ENCODE assay signal across 18 cellular contexts in genomic region chr3:186986406-186986805, GRCh38. TPM values are rescaled to one million over a fixed set of nuclear protein-coding genes. Genes with fewer than 3 reads are reported as not detected.
DNase-seq lines count a peak whose midpoint lies in the region; ATAC-seq and TF ChIP-seq lines count a peak whose summit lies in the region.
"Had no signal": no experiment of that assay in that cellular context is flagged by ENCODE, and none has a peak within 500 bp of the region (broad histone marks: within the 10 kb centered on the region; RNA-seq: fewer than 3 reads in every experiment).

No MANE protein-coding gene starts in this region.

- H3K79me2 ChIP-seq in OCI-LY1 (ENCODE audit: insufficient read depth, low read length) (no peaks in the 10 kb centered on the region), PC-9 (ENCODE audit: low read depth) (no peaks in the 10 kb centered on the region)

- peak overlapping the region; percentile 31 for H3K4me3 ChIP-seq in OCI-LY1 (ENCODE audit: low read depth, low read length, poor library complexity, severe bottlenecking)
- no peak overlapping the region for H3K4me3 ChIP-seq in PC-9
- H3K4me3 ChIP-seq: A549, skin epidermis had no signal

- H3K4me3 Mint-ChIP-seq in activated T-cell treated with anti-CD3 and anti-CD28 coated beads, Interleukin-2, amount 50 U/mL, for 24 hours = no peak overlapping the region
- no peak overlapping the region for H3K4me3 Mint-ChIP-seq in effector memory CD8-positive, alpha-beta T cell
- H3K4me3 Mint-ChIP-seq in stimulated activated memory B cell treated with anti-CD40 and anti-IgM and Interleukin-4, amounts not matched to agents 10 μg/mL and 1 μg/mL and 100 μg/mL, for 72 hours = peak overlapping the region; percentile 61

- TF ChIP-seq CTCF in OCI-LY1 (IDR thresholded peaks at IDR 0.05; ENCODE audit: low read length) = no peak
- no peak for TF ChIP-seq CTCF in PC-9 (conservative IDR thresholded peaks at IDR 0.05)

- H3K4me1 Mint-ChIP-seq in activated T-cell treated with anti-CD3 and anti-CD28 coated beads, Interleukin-2, amount 50 U/mL, for 24 hours (ENCODE audit: low read depth) = peaks cover 48% of the 10 kb centered on the region
- peaks cover 35 to 51% of the 10 kb centered on the region in 2 donors for H3K4me1 Mint-ChIP-seq in effector memory CD8-positive, alpha-beta T cell (ENCODE audit: low read depth in 2 of 2)
- H3K4me1 Mint-ChIP-seq in stimulated activated memory B cell treated with anti-CD40 and anti-IgM and Interleukin-4, amounts not matched to agents 10 μg/mL and 1 μg/mL and 100 μg/mL, for 72 hours = peaks cover 89% of the 10 kb centered on the region

- H3K9ac ChIP-seq in OCI-LY1 (ENCODE audit: low read length) = peak overlapping the region; percentile 38; the same call in 1 of the 2 replicates

- peak overlapping the region; percentile 13 for H3K27ac Mint-ChIP-seq in activated T-cell treated with anti-CD3 and anti-CD28 coated beads, Interleukin-2, amount 50 U/mL, for 24 hours
- peak overlapping the region; percentile 72 to 78 for H3K27ac Mint-ChIP-seq in effector memory CD8-positive, alpha-beta T cell
- peak overlapping the region; percentile 96 for H3K27ac Mint-ChIP-seq in stimulated activated memory B cell treated with anti-CD40 and anti-IgM and Interleukin-4, amounts not matched to agents 10 μg/mL and 1 μg/mL and 100 μg/mL, for 72 hours

- H3K27ac ChIP-seq in OCI-LY1 (ENCODE audit: low read depth, low read length, poor library complexity, severe bottlenecking) = peak overlapping the region; percentile 98
- H3K27ac ChIP-seq in PC-9 = no peak overlapping the region
- H3K27ac ChIP-seq: A549, brain microvascular endothelial cell had no signal

- H3K9me3 Mint-ChIP-seq in activated T-cell treated with anti-CD3 and anti-CD28 coated beads, Interleukin-2, amount 50 U/mL, for 24 hours = no peaks in the 10 kb centered on the region
- H3K9me3 Mint-ChIP-seq in effector memory CD8-positive, alpha-beta T cell = no peaks in the 10 kb centered on the region
- no peaks in the 10 kb centered on the region for H3K9me3 Mint-ChIP-seq in stimulated activated memory B cell treated with anti-CD40 and anti-IgM and Interleukin-4, amounts not matched to agents 10 μg/mL and 1 μg/mL and 100 μg/mL, for 72 hours
- H3K9me3 Mint-ChIP-seq: naive thymus-derived CD8-positive, alpha-beta T cell had no signal

- H4K20me1 ChIP-seq in OCI-LY1 (ENCODE audit: insufficient read depth, low read length) (no peaks in the 10 kb centered on the region), PC-9 (ENCODE audit: insufficient read depth) (no peaks in the 10 kb centered on the region)

- H3K9me3 ChIP-seq in OCI-LY1 (ENCODE audit: low read length) = no peaks in the 10 kb centered on the region
- 0 out of 2 replicates have a peak, but pooled peaks cover 4% of the 10 kb centered on the region for H3K9me3 ChIP-seq in PC-9 (ENCODE audit: insufficient read depth, low read depth)
- H3K9me3 ChIP-seq: A549, thoracic aorta had no signal

- intact Hi-C loops in PC-9 (cut with micrococcal nuclease; ENCODE audit: unreplicated experiment) = no loop called here

- ATAC-seq in effector memory CD8-positive, alpha-beta T cell (replicated peaks) = no peak
- ATAC-seq in stimulated activated memory B cell treated with anti-CD40 and anti-IgM and Interleukin-4, amounts not matched to agents 10 μg/mL and 1 μg/mL and 100 μg/mL, for 72 hours = no peak
- ATAC-seq in HG03469 (IDR thresholded peaks at IDR 0.05; ENCODE audit: unreplicated experiment) = no peak
- ATAC-seq: A549; naive thymus-derived CD8-positive, alpha-beta T cell; SK-N-SH treated with all-trans-retinoic acid at 6 μM for 48 hours had no signal

- H3K4me2 ChIP-seq in OCI-LY1 (ENCODE audit: low read length) (peak overlapping the region; percentile 48), PC-9 (no peak overlapping the region)
- H3K4me2 ChIP-seq: A549 had no signal

- no peaks in the 10 kb centered on the region for H3K9me2 ChIP-seq in OCI-LY1 (ENCODE audit: low read depth, low read length)
- H3K9me2 ChIP-seq in PC-9 (ENCODE audit: insufficient read depth) = no peaks in the 10 kb centered on the region

- H3K36me3 ChIP-seq in OCI-LY1 (ENCODE audit: insufficient read depth, low read length) (peaks cover 57% of the 10 kb centered on the region), PC-9 (ENCODE audit: low read depth) (no peaks in the 10 kb centered on the region)
- H3K36me3 ChIP-seq: brain microvascular endothelial cell, thoracic aorta had no signal

- no TSS peak for BruUV-seq in PC-9 (replicated peaks; lab: Mats Ljungman, UMichigan)

- CTCF ChIA-PET in PC-9 (lab: Charles Lee) = interaction anchor here (1.0 kb wide), 1 partner anchor 137 kb away, joined by 3 read pairs; no protein-coding TSS in a partner anchor

- H2AFZ ChIP-seq in OCI-LY1 (ENCODE audit: low read length) = no peak overlapping the region
- no peak overlapping the region for H2AFZ ChIP-seq in PC-9

- no peaks in the 10 kb centered on the region for H3K27me3 Mint-ChIP-seq in activated T-cell treated with anti-CD3 and anti-CD28 coated beads, Interleukin-2, amount 50 U/mL, for 24 hours
- H3K27me3 Mint-ChIP-seq in effector memory CD8-positive, alpha-beta T cell = no peaks in the 10 kb centered on the region
- no peaks in the 10 kb centered on the region for H3K27me3 Mint-ChIP-seq in stimulated activated memory B cell treated with anti-CD40 and anti-IgM and Interleukin-4, amounts not matched to agents 10 μg/mL and 1 μg/mL and 100 μg/mL, for 72 hours
- H3K27me3 Mint-ChIP-seq: naive thymus-derived CD8-positive, alpha-beta T cell had no signal

- no peaks in the 10 kb centered on the region for H3K27me3 ChIP-seq in OCI-LY1 (ENCODE audit: insufficient read depth, low read length)
- H3K27me3 ChIP-seq in PC-9 (ENCODE audit: insufficient read depth, low read depth) = no peaks in the 10 kb centered on the region
- H3K27me3 ChIP-seq: brain microvascular endothelial cell had no signal

- H3K4me1 ChIP-seq in OCI-LY1 (ENCODE audit: insufficient read depth, low read length, severe bottlenecking) = peaks cover 65% of the 10 kb centered on the region
- H3K4me1 ChIP-seq in PC-9 (replicated peaks; ENCODE audit: insufficient read depth) = peaks cover 31% of the 10 kb centered on the region

- H3F3A ChIP-seq in OCI-LY1 (ENCODE audit: insufficient read depth, low read length) = peaks cover 14% of the 10 kb centered on the region; the same call in 1 of the 2 replicates
- H3F3A ChIP-seq in PC-9 (ENCODE audit: insufficient read depth, low read depth) = peaks cover 22% of the 10 kb centered on the region

- H3K36me3 Mint-ChIP-seq in activated T-cell treated with anti-CD3 and anti-CD28 coated beads, Interleukin-2, amount 50 U/mL, for 24 hours (ENCODE audit: low read depth) = peaks cover 74% of the 10 kb centered on the region
- peaks cover 44% of the 10 kb centered on the region for H3K36me3 Mint-ChIP-seq in effector memory CD8-positive, alpha-beta T cell (ENCODE audit: insufficient read depth)
- peaks cover 58% of the 10 kb centered on the region for H3K36me3 Mint-ChIP-seq in stimulated activated memory B cell treated with anti-CD40 and anti-IgM and Interleukin-4, amounts not matched to agents 10 μg/mL and 1 μg/mL and 100 μg/mL, for 72 hours

- POLR2A ChIA-PET in PC-9 (lab: Charles Lee; ENCODE audit: unreplicated experiment) = interaction anchor here (0.7 kb wide), 1 partner anchor 40 kb away, joined by 4 read pairs; no protein-coding TSS in a partner anchor

- no peak for DNase-seq in activated T-cell treated with anti-CD3 and anti-CD28 coated beads, Interleukin-2, amount 50 U/mL, for 24 hours
- DNase-seq in activated T-cell treated with anti-CD3 and anti-CD28 coated beads, Interleukin-2, amount 50 U/mL, for 1 hour = no peak
- no peak for DNase-seq in effector memory CD8-positive, alpha-beta T cell
- no peak for DNase-seq in PC-9
- no peak for DNase-seq in NCI-H748 (lab: John Stamatoyannopoulos, UW; ENCODE audit: unreplicated experiment)
- DNase-seq: activated CD4-positive, CD25-positive, alpha-beta regulatory T cell treated with anti-CD3 and anti-CD28 coated beads, Interleukin-2, amount 50 U/mL, for 72 hours; activated T-cell treated with anti-CD3 and anti-CD28 coated beads, Interleukin-2, amount 50 U/mL, for 48 hours; brain microvascular endothelial cell; naive thymus-derived CD8-positive, alpha-beta T cell; NCI-H187; NCI-H774 had no signal

RNA-seq across cellular contexts. Expression of gene ST6GAL1, which starts 56.1 kb away (rescaled TPM):
- total RNA-seq in PC-9 (2021) = 25.6 and 41.4 TPM in 2 replicates

Comparison
In these comparisons a context has a peak if more than half of its experiments do, and no peak if none do; other contexts are left out.
1. H3K27ac Mint-ChIP-seq: peak in every context shown above with its lines; median percentile 96 in stimulated activated memory B cell treated with anti-CD40 and anti-IgM and Interleukin-4, amounts not matched to agents 10 μg/mL and 1 μg/mL and 100 μg/mL, for 72 hours; 75 in effector memory CD8-positive, alpha-beta T cell; 13 in activated T-cell treated with anti-CD3 and anti-CD28 coated beads, Interleukin-2, amount 50 U/mL, for 24 hours.